8 cellular contexts compared by ENCODE assay signal in the genomic region with DNA sequence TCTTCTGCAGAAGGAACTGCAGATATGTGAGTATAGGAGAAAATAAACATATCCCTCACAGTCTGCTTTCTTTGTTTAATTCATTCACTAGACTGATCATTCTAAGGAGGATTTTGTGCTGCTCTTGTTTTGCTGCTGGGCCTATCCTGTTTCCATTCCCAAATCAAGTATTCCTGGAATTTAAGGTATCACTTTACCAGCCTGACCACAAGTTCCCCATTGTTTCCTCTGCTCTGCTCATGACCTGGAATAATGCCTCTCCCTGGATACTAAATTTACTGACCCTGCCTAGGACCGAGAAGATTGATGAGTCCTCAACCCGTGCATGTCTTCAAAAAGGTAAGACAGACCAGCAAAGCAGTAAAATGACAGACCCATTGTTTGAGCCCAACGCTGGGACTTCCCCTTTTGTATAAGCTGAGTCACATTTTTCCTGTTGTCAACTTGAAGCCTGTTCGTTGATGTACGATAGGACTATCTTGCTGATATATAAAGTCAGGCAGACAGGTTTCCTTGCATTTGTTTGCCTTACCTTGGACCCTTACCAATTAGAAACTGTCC.
DNase-seq lines count a peak whose midpoint lies in the region; ATAC-seq and TF ChIP-seq lines count a peak whose summit lies in the region.

No MANE protein-coding gene starts in this region.

- H4K91ac ChIP-seq in trophoblast cell (ENCODE audit: low read depth, low read length): no peak overlapping the region

- H3K36me3 ChIP-seq in trophoblast cell (ENCODE audit: control insufficient read depth in 1 of 2, insufficient read depth in 2 of 2, low read length in 2 of 2): no peaks in the 10 kb centered on the region

- no peaks in the 10 kb centered on the region for H3K36me3 Mint-ChIP-seq in T-helper 1 cell treated with Interleukin-12 subunit alpha and Interleukin-12 subunit beta and Interleukin-4 antibody, amounts not matched to agents 30 μg/mL and 1 μg/mL, for 36 hours (ENCODE audit: low read depth)
- H3K36me3 Mint-ChIP-seq in endothelial cell (ENCODE audit: low read depth, unreplicated experiment): no peaks in the 10 kb centered on the region

- no peak overlapping the region for H2BK120ac ChIP-seq in trophoblast cell (ENCODE audit: insufficient read depth, low read length, poor library complexity)

- no peaks in the 10 kb centered on the region for H3K9me3 Mint-ChIP-seq in T-helper 1 cell treated with Interleukin-12 subunit alpha and Interleukin-12 subunit beta and Interleukin-4 antibody, amounts not matched to agents 30 μg/mL and 1 μg/mL, for 36 hours
- no peaks in the 10 kb centered on the region for H3K9me3 Mint-ChIP-seq in endothelial cell (ENCODE audit: unreplicated experiment)

- H3K9me3 ChIP-seq in trophoblast cell (ENCODE audit: insufficient read depth, low read depth, low read length): no peaks in the 10 kb centered on the region

- H2BK12ac ChIP-seq in trophoblast cell (ENCODE audit: low read length): no peak overlapping the region

- peak overlapping the region; percentile 68 for H3K4me3 Mint-ChIP-seq in T-helper 1 cell treated with Interleukin-12 subunit alpha and Interleukin-12 subunit beta and Interleukin-4 antibody, amounts not matched to agents 30 μg/mL and 1 μg/mL, for 36 hours
- H3K4me3 Mint-ChIP-seq in endothelial cell (ENCODE audit: unreplicated experiment): no peak overlapping the region

- no CpG with 5 or more reads among the region's 5 CpGs for WGBS in trophoblast cell (ENCODE audit: extremely low coverage, insufficient coverage, insufficient read length)

- no peak overlapping the region for H4K12ac ChIP-seq in trophoblast cell (ENCODE audit: low read depth, low read length)

- H3K14ac ChIP-seq in trophoblast cell (ENCODE audit: low read length): no peak overlapping the region

- no peaks in the 10 kb centered on the region for H3K79me1 ChIP-seq in trophoblast cell (ENCODE audit: low read length)

- no peak overlapping the region for H4K8ac ChIP-seq in trophoblast cell (ENCODE audit: low read depth, low read length)

- H3K4me3 ChIP-seq in trophoblast cell (ENCODE audit: low read depth, low read length): no peak overlapping the region

- no peak for TF ChIP-seq CTCF in endothelial cell (IDR thresholded peaks at IDR 0.05; ENCODE audit: unreplicated experiment)

- no peaks in the 10 kb centered on the region for H3K79me2 ChIP-seq in trophoblast cell (ENCODE audit: control insufficient read depth, insufficient read depth, low read length, poor library complexity)

- peak overlapping the region; percentile 88 for H3K27ac Mint-ChIP-seq in T-helper 1 cell treated with Interleukin-12 subunit alpha and Interleukin-12 subunit beta and Interleukin-4 antibody, amounts not matched to agents 30 μg/mL and 1 μg/mL, for 36 hours
- H3K27ac Mint-ChIP-seq in endothelial cell (ENCODE audit: unreplicated experiment): peak overlapping the region; percentile 74

- no peaks in the 10 kb centered on the region for H3K27me3 Mint-ChIP-seq in T-helper 1 cell treated with Interleukin-12 subunit alpha and Interleukin-12 subunit beta and Interleukin-4 antibody, amounts not matched to agents 30 μg/mL and 1 μg/mL, for 36 hours (ENCODE audit: low read depth)
- H3K27me3 Mint-ChIP-seq in endothelial cell (ENCODE audit: unreplicated experiment): peaks cover 4% of the 10 kb centered on the region

- no peaks in the 10 kb centered on the region for H3K27me3 ChIP-seq in trophoblast cell (ENCODE audit: insufficient read depth, low read length)

- no peak overlapping the region for H3K23ac ChIP-seq in trophoblast cell (ENCODE audit: low read length)

- no peak overlapping the region for H3K4ac ChIP-seq in trophoblast cell (ENCODE audit: low read depth, low read length)

- no peak overlapping the region for H3K4me2 ChIP-seq in trophoblast cell (ENCODE audit: low read length)

- H3K4me1 Mint-ChIP-seq in T-helper 1 cell treated with Interleukin-12 subunit alpha and Interleukin-12 subunit beta and Interleukin-4 antibody, amounts not matched to agents 30 μg/mL and 1 μg/mL, for 36 hours (ENCODE audit: low read depth): peaks cover 28% of the 10 kb centered on the region
- H3K4me1 Mint-ChIP-seq in endothelial cell (ENCODE audit: unreplicated experiment): peaks cover 14% of the 10 kb centered on the region

- H3K18ac ChIP-seq in trophoblast cell (ENCODE audit: low read length): no peak overlapping the region

- H3K9ac ChIP-seq in trophoblast cell (ENCODE audit: low read length): no peak overlapping the region

- no peak overlapping the region for H2BK5ac ChIP-seq in trophoblast cell (ENCODE audit: low read depth, low read length, poor library complexity)

- no peak overlapping the region for H3K27ac ChIP-seq in trophoblast cell (ENCODE audit: low read depth, low read length)

- no peak overlapping the region for H2AFZ ChIP-seq in trophoblast cell (ENCODE audit: insufficient read depth, low read length, poor library complexity)

- ATAC-seq in GM19463 (IDR thresholded peaks at IDR 0.05; ENCODE audit: unreplicated experiment) (peak; percentile 23), HG03520 (IDR thresholded peaks at IDR 0.05; ENCODE audit: unreplicated experiment) (peak; percentile 2)

- no peak overlapping the region for H2AK5ac ChIP-seq in trophoblast cell (ENCODE audit: low read length)

- DNase-seq in COLO668 (lab: John Stamatoyannopoulos, UW; ENCODE audit: unreplicated experiment): peak; percentile 33
- no peak for DNase-seq in endothelial cell (ENCODE audit: low spot score)
- peak; percentile 23 to 33 for DNase-seq in trophoblast cell
- DNase-seq in central memory CD4-positive, alpha-beta T cell: no peak
- DNase-seq in GM19238 (ENCODE audit: insufficient read length, low spot score): no peak

- peaks cover 0 to 3% of the 10 kb centered on the region in 2 experiments for H3K4me1 ChIP-seq in trophoblast cell (ENCODE audit: control insufficient read depth in 1 of 2, insufficient read depth in 2 of 2, low read length in 2 of 2)

Comparison
In these comparisons a context has a peak if more than half of its experiments do, and no peak if none do; other contexts are left out.
1. DNase-seq: peak in COLO668 (single experiment) and trophoblast cell (2 of 2); none in endothelial cell (single experiment), central memory CD4-positive, alpha-beta T cell (single experiment) and GM19238 (single experiment).